ENCODE assay signal across 3 cellular contexts in genomic region chr16:69346683-69347082, GRCh38.
TF ChIP-seq lines count a peak whose summit lies in the region.

No MANE protein-coding gene starts in this region.

TF ChIP-seq in A549, 52 proteins besides CTCF, POLR2A, EP300 and RAD21:
- TF ChIP-seq RCOR1 (IDR thresholded peaks at IDR 0.05; ENCODE audit: low read depth, low read length) (no peak), TP53 (CRISPR knock-in tag; IDR thresholded peaks at IDR 0.05) (no peak), BCL3 (IDR thresholded peaks at IDR 0.05) (no peak), HEYL (CRISPR knock-in tag; IDR thresholded peaks at IDR 0.05) (no peak), MAFK (IDR thresholded peaks at IDR 0.05; ENCODE audit: partially characterized antibody) (peak; percentile 12), CHD4 (IDR thresholded peaks at IDR 0.05; ENCODE audit: borderline replicate concordance) (no peak)
TF ChIP-seq in A549: peak in this region for 1.

TF ChIP-seq in GM23338, 12 proteins besides CTCF, POLR2A, EP300 and RAD21:
- no peak for TF ChIP-seq STAT1 (IDR thresholded peaks at IDR 0.05; ENCODE audit: unreplicated experiment)
- no peak for TF ChIP-seq ZNF114 (CRISPR knock-in tag; IDR thresholded peaks at IDR 0.05)

TF ChIP-seq in HEK293T, 16 proteins besides CTCF, POLR2A, EP300 and RAD21:
- no peak for TF ChIP-seq FOXM1 (IDR thresholded peaks at IDR 0.05; ENCODE audit: borderline replicate concordance)
